ENCODE assay signal across 18 cellular contexts in the genomic region with DNA sequence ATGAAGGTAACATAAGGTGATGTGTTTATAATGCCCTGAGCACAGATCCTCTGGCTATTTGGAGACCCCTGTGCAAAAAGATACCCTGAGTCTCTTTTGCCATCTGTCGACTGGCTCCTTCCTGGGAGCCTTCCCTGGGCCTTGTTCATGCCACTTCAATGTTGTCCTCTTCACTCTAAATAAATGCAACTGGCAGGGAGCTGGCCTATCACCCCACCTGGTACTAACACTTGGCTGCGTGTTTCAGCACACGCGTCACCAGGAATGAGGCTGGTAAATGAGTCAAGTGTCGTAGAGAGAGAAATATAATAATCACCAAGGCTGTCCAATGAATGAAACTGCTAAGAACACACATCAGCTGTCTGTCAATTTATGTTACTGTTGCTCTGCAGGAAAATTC.
DNase-seq lines count a peak whose midpoint lies in the region; ATAC-seq and TF ChIP-seq lines count a peak whose summit lies in the region.
"Had no signal": no experiment of that assay in that cellular context is flagged by ENCODE, and none has a peak within 500 bp of the region (broad histone marks: within the 10 kb centered on the region; RNA-seq: fewer than 3 reads in every experiment).

No MANE protein-coding gene starts in this region.

- H3K27me3 ChIP-seq in foreskin keratinocyte (no peaks in the 10 kb centered on the region), gastrocnemius medialis (no peaks in the 10 kb centered on the region)
- H3K27me3 ChIP-seq: BLaER1 treated with 17β-estradiol and CSF1 and Interleukin-3, amounts not matched to agents 10 nM and 100 nM had no signal

- in situ Hi-C loops in gastrocnemius medialis (cut with MboI; ENCODE audit: low sequenced_read_pairs in 4 of 4): no loop called here

- no peaks in the 10 kb centered on the region for H3K9me3 ChIP-seq in gastrocnemius medialis

- intact Hi-C loops in gastrocnemius medialis (cut with DNase I; ENCODE audit: low total_unique reads): loop anchor here (5.0 kb wide), 1 partner anchor 659 kb away; no protein-coding TSS in a partner anchor

- H3K27ac ChIP-seq in foreskin keratinocyte: no peak overlapping the region
- H3K27ac ChIP-seq in gastrocnemius medialis: peak overlapping the region; percentile 57 to 74 (median 71)
- H3K27ac ChIP-seq: VCaP had no signal

- no peaks in the 10 kb centered on the region for H3K4me1 ChIP-seq in foreskin keratinocyte
- peaks cover 13 to 14% of the 10 kb centered on the region in 2 donors for H3K4me1 ChIP-seq in gastrocnemius medialis

- ATAC-seq in foreskin keratinocyte (peak; percentile 43), gastrocnemius medialis (peak; percentile 99), HG03457 (IDR thresholded peaks at IDR 0.05; ENCODE audit: unreplicated experiment) (no peak)
- ATAC-seq: activated naive CD4-positive, alpha-beta T cell treated with anti-CD3 and anti-CD28 coated beads, Interleukin-2, amount 50 U/mL, for 72 hours; natural killer cell treated with Interleukin-12 subunit alpha and Interleukin-12 subunit beta and Interleukin-15 and Interleukin-18, amount 100 ng/mL, for 72 hours had no signal

- no peaks in the 10 kb centered on the region for H3K36me3 ChIP-seq in gastrocnemius medialis
- H3K36me3 ChIP-seq: BLaER1 treated with 17β-estradiol and CSF1 and Interleukin-3, amounts not matched to agents 10 nM and 100 nM had no signal

- no peak overlapping the region for H3K4me3 ChIP-seq in gastrocnemius medialis
- H3K4me3 ChIP-seq: BLaER1 treated with 17β-estradiol and CSF1 and Interleukin-3, amounts not matched to agents 10 nM and 100 nM had no signal

- TF ChIP-seq CTCF in foreskin keratinocyte (conservative IDR thresholded peaks at IDR 0.05): no peak
- no peak for TF ChIP-seq CTCF in gastrocnemius medialis (IDR thresholded peaks at IDR 0.05 in 4 of 5, conservative IDR thresholded peaks at IDR 0.05 in 1 of 5)

- peak in 1 of 2 donors; percentile 51 for TF ChIP-seq POLR2A in gastrocnemius medialis (IDR thresholded peaks at IDR 0.05)

- peak in 2 of 3 experiments; percentile 22 to 30 for DNase-seq in NCI-H1417 (lab: John Stamatoyannopoulos, UW)
- DNase-seq in NCI-H1417 treated with DMSO at 0.1 percent for 48 hours (lab: John Stamatoyannopoulos, UW): no peak
- DNase-seq in NCI-H524 treated with DMSO at 0.1 percent for 48 hours (lab: John Stamatoyannopoulos, UW): peak; percentile 98
- DNase-seq in foreskin keratinocyte: peak in 1 of 2 donors; percentile 20
- DNase-seq in gastrocnemius medialis: peak; percentile 74 to 82
- DNase-seq in anterior cingulate cortex (lab: John Stamatoyannopoulos, UW): no peak
- DNase-seq in NCI-H345 (lab: John Stamatoyannopoulos, UW): no peak
- DNase-seq: activated CD4-positive, alpha-beta T cell treated with anti-CD3 and anti-CD28 coated beads, Interleukin-2, amount 50 U/mL, for 48 hours; activated T-cell treated with anti-CD3 and anti-CD28 coated beads, Interleukin-2, amount 50 U/mL, for 24 hours; H7; NCI-H1930; SHP77 treated with DMSO at 0.1 percent for 48 hours; stimulated activated naive CD4-positive, alpha-beta T cell had no signal

Comparison
In these comparisons a context has a peak if more than half of its experiments do, and no peak if none do; other contexts are left out.
1. DNase-seq: peak in NCI-H1417 (2 of 3), NCI-H524 treated with DMSO at 0.1 percent for 48 hours (single experiment) and gastrocnemius medialis (2 of 2); none in NCI-H1417 treated with DMSO at 0.1 percent for 48 hours (single experiment), anterior cingulate cortex (0 of 58) and NCI-H345 (single experiment).